9 cellular contexts compared by ENCODE assay signal in genomic region chr21:34986561-34987533, GRCh38.
A peak's percentile ranks its signal among the peaks of the same experiment; 100 is the strongest.
DNase-seq lines count a peak whose midpoint lies in the region; ATAC-seq and TF ChIP-seq lines count a peak whose summit lies in the region.
"Had no signal": no experiment of that assay in that cellular context is flagged by ENCODE, and none has a peak within 500 bp of the region (broad histone marks: within the 10 kb centered on the region; RNA-seq: fewer than 3 reads in every experiment).

No MANE protein-coding gene starts in this region.

- ATAC-seq in GM21367 (IDR thresholded peaks at IDR 0.05; ENCODE audit: unreplicated experiment) = peak; percentile 55
- no peak for ATAC-seq in IMR-90 (ENCODE audit: low read depth)
- no peak for ATAC-seq in left lobe of liver

- TF ChIP-seq RAD21 in IMR-90 (IDR thresholded peaks at IDR 0.05; ENCODE audit: low read length) = no peak; the same call in 1 of the 2 replicates

- H2BK20ac ChIP-seq in IMR-90 (ENCODE audit: low read depth, low read length) = peak overlapping the region; percentile 88

- peaks cover 23% of the 10 kb centered on the region for H3K9me1 ChIP-seq in IMR-90 (ENCODE audit: insufficient read depth, low read length)

- H3K27me3 ChIP-seq in BJ (ENCODE audit: control insufficient read depth, insufficient read depth, low read length) (no peaks in the 10 kb centered on the region), IMR-90 (ENCODE audit: control insufficient read depth, insufficient read depth, low read length) (no peaks in the 10 kb centered on the region)

- H2AK9ac ChIP-seq in IMR-90 (replicated peaks; ENCODE audit: low read depth, low read length, poor library complexity) = peak overlapping the region; percentile 79

- peak; percentile 54 for DNase-seq in BJ (ENCODE audit: low read depth)
- DNase-seq in IMR-90 = peak; percentile 81
- DNase-seq in activated T-cell treated with anti-CD3 and anti-CD28 coated beads for 1 hour (ENCODE audit: low read depth) = peak; percentile 40
- peak; percentile 20 for DNase-seq in iPS-NIHi11 (ENCODE audit: low spot score)
- peak; percentile 37 to 40 for DNase-seq in stimulated activated CD8-positive, alpha-beta memory T cell treated with anti-CD3 and anti-CD28 coated beads, Interleukin-2, amount 100 ng/mL, for 1 hour (ENCODE audit: low read depth in 2 of 2)
- DNase-seq in NCI-H1092 treated with DMSO at 0.1 percent for 48 hours (lab: John Stamatoyannopoulos, UW) = no peak
- DNase-seq in left lobe of liver (ENCODE audit: low spot score) = no peak
- DNase-seq: left cardiac atrium had no signal

- dilution Hi-C loops in IMR-90 (cut with HindIII; ENCODE audit: low sequenced_read_pairs, unreplicated experiment) = no loop called here

- no peak overlapping the region; the same call in 1 of the 2 replicates for H3K56ac ChIP-seq in IMR-90 (ENCODE audit: extremely low read depth, insufficient read depth, low read length)

- H3K4me1 ChIP-seq in IMR-90 (ENCODE audit: control insufficient read depth, insufficient read depth, low read length) = peaks cover 14% of the 10 kb centered on the region

- H4K5ac ChIP-seq in IMR-90 (ENCODE audit: low read depth, low read length) = peak overlapping the region; percentile 9; the same call in 1 of the 2 replicates

- WGBS in IMR-90 (ENCODE audit: extremely low coverage in 2 of 2, insufficient read length in 1 of 2), 2 experiments = 62% methylated on average over 5 of the region's 16 CpGs; no CpG with 5 or more reads in 1 of the 2 experiments

- H3K4ac ChIP-seq in IMR-90 (ENCODE audit: low read depth, low read length) = peak overlapping the region; percentile 92

- peak overlapping the region; percentile 89 for H2AK5ac ChIP-seq in IMR-90 (ENCODE audit: low read depth, low read length)

- no peak for TF ChIP-seq POLR2A in IMR-90 (IDR thresholded peaks at IDR 0.05; ENCODE audit: low read depth, low read length)

- H3K36me3 ChIP-seq in BJ (ENCODE audit: control insufficient read depth, insufficient read depth, low read length) (no peaks in the 10 kb centered on the region), IMR-90 (ENCODE audit: control insufficient read depth, insufficient read depth, low read length) (no peaks in the 10 kb centered on the region)

- H3K9me3 ChIP-seq in IMR-90 (ENCODE audit: control insufficient read depth, insufficient read depth, low read length) = no peaks in the 10 kb centered on the region

- POLR2A ChIA-PET in BJ (lab: Charles Lee) (no interaction called here), IMR-90 (lab: Charles Lee; ENCODE audit: unreplicated experiment) (no interaction called here)

- in situ Hi-C loops in IMR-90 (cut with MboI; ENCODE audit: low sequenced_read_pairs) = no loop called here

- intact Hi-C loops in IMR-90 (cut with micrococcal nuclease) = no loop called here

- peak overlapping the region; percentile 40 for H2BK5ac ChIP-seq in IMR-90 (ENCODE audit: low read depth, low read length, poor library complexity, severe bottlenecking)

- H2BK120ac ChIP-seq in IMR-90 (ENCODE audit: low read depth, low read length) = peak overlapping the region; percentile 85

- peak overlapping the region; percentile 59 for H4K91ac ChIP-seq in IMR-90 (ENCODE audit: insufficient read depth, low read depth, low read length)

- H3K4me2 ChIP-seq in IMR-90 (ENCODE audit: low read depth, low read length) = no peak overlapping the region

- H3K23ac ChIP-seq in IMR-90 (ENCODE audit: low read depth, low read length) = peak overlapping the region; percentile 77

- H2AFZ ChIP-seq in IMR-90 (replicated peaks; ENCODE audit: low read length, poor library complexity) = peak overlapping the region; percentile 68

- no TSS peak for BruUV-seq in IMR-90 (replicated peaks; lab: Mats Ljungman, UMichigan)

- H3K27ac ChIP-seq in IMR-90 (ENCODE audit: insufficient read depth, low read length) = no peak overlapping the region; the same call in 1 of the 2 replicates

- H3K4me3 ChIP-seq in BJ (ENCODE audit: low read depth, low read length) = no peak overlapping the region
- H3K4me3 ChIP-seq in IMR-90 (ENCODE audit: insufficient read depth, low read depth, low read length) = no peak overlapping the region

- H3K79me1 ChIP-seq in IMR-90 (ENCODE audit: low read depth in 1 of 2, low read length in 2 of 2) = peaks cover 0 to 23% of the 10 kb centered on the region in 2 experiments; a peak in 2 of 4 replicates

- H4K20me1 ChIP-seq in IMR-90 (ENCODE audit: insufficient read depth, low read length) = no peaks in the 10 kb centered on the region

- peak overlapping the region; percentile 90 for H3K14ac ChIP-seq in IMR-90 (replicated peaks; ENCODE audit: low read depth, low read length)

- CTCF ChIA-PET in BJ (lab: Yijun Ruan, JAX) = interaction anchor here (2.9 kb wide), 1 partner anchor 12 kb away, joined by 9 read pairs; no protein-coding TSS in a partner anchor
- CTCF ChIA-PET in IMR-90 (lab: Yijun Ruan, JAX) = no interaction called here

- peak overlapping the region; percentile 89; the same call in 1 of the 3 replicates for H2BK15ac ChIP-seq in IMR-90 (ENCODE audit: low read depth, low read length)

- H3K9ac ChIP-seq in IMR-90 (ENCODE audit: low read depth, low read length) = no peak overlapping the region

- H3K18ac ChIP-seq in IMR-90 (ENCODE audit: low read depth, low read length) = peak overlapping the region; percentile 38; the same call in 1 of the 2 replicates

- peak overlapping the region; percentile 32 to 77; a peak in 3 of 4 replicates for H4K8ac ChIP-seq in IMR-90 (ENCODE audit: low read depth in 2 of 2, low read length in 2 of 2)

- TF ChIP-seq CTCF in BJ (IDR thresholded peaks at IDR 0.05; ENCODE audit: insufficient read depth, low read depth, low read length) = 0 out of 2 replicates have a peak, but pooled peaks have one; percentile 20
- TF ChIP-seq CTCF in IMR-90 (conservative IDR thresholded peaks at IDR 0.05; ENCODE audit: low read depth, low read length) = 0 out of 2 replicates have a peak, but pooled peaks have one; percentile 14

TF ChIP-seq in IMR-90, 13 proteins besides CTCF, POLR2A, EP300 and RAD21:
- TF ChIP-seq CEBPB (IDR thresholded peaks at IDR 0.05; ENCODE audit: low read depth, low read length) (no peak), ELK1 (IDR thresholded peaks at IDR 0.05; ENCODE audit: borderline replicate concordance, low read depth, low read length) (no peak), NFE2L2 (IDR thresholded peaks at IDR 0.05; ENCODE audit: low read depth, low read length) (peak; percentile 74), MAFK (IDR thresholded peaks at IDR 0.05; ENCODE audit: low read depth, low read length) (0 out of 2 replicates have a peak, but pooled peaks have one; percentile 6), SMC3 (IDR thresholded peaks at IDR 0.05; ENCODE audit: low read depth, low read length) (no peak), FOS (IDR thresholded peaks at IDR 0.05; ENCODE audit: low read depth, low read length) (peak; percentile 38; the same call in 1 of the 2 replicates), BHLHE40 (IDR thresholded peaks at IDR 0.05; ENCODE audit: low read depth, low read length) (no peak), RCOR1 (IDR thresholded peaks at IDR 0.05; ENCODE audit: insufficient replicate concordance, low read length) (no peak), MXI1 (IDR thresholded peaks at IDR 0.05; ENCODE audit: borderline replicate concordance, low read depth, low read length) (no peak), MAZ (IDR thresholded peaks at IDR 0.05; ENCODE audit: borderline replicate concordance, low read depth, low read length) (no peak), CHD1 (IDR thresholded peaks at IDR 0.05; ENCODE audit: low read depth, low read length) (no peak)
- TF ChIP-seq, protein P1, sequence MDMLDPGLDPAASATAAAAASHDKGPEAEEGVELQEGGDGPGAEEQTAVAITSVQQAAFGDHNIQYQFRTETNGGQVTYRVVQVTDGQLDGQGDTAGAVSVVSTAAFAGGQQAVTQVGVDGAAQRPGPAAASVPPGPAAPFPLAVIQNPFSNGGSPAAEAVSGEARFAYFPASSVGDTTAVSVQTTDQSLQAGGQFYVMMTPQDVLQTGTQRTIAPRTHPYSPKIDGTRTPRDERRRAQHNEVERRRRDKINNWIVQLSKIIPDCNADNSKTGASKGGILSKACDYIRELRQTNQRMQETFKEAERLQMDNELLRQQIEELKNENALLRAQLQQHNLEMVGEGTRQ (IDR thresholded peaks at IDR 0.05; ENCODE audit: low read depth, low read length) = no peak
TF ChIP-seq in IMR-90: peak in this region for 3.

Comparison
In these comparisons a context has a peak if more than half of its experiments do, and no peak if none do; other contexts are left out.
1. DNase-seq: peak in BJ (single experiment), IMR-90 (single experiment), activated T-cell treated with anti-CD3 and anti-CD28 coated beads for 1 hour (single experiment), iPS-NIHi11 (single experiment) and stimulated activated CD8-positive, alpha-beta memory T cell treated with anti-CD3 and anti-CD28 coated beads, Interleukin-2, amount 100 ng/mL, for 1 hour (2 of 2); none in NCI-H1092 treated with DMSO at 0.1 percent for 48 hours (single experiment) and left lobe of liver (single experiment).